Comparison of ENCODE assay signal across 21 cellular contexts in the genomic region with DNA sequence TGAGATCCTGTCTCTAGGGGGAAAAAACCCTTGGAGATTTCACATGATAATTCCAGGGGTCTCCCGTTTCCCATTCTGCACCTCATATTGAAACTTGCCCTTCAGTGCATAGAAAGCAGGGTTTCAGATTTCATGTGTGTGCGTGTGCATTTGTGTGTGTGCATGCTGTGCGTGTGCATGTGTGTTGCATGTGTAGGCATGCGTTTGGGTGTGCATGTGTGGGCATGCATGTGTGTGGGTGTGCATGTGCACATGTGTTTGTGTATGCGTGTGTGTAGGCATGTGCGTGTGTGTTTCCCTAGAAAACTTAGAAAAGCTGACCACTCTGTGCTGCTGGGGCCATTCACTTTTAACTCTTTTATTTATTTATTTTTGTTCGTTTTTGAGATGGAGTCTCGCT. TPM values are rescaled to one million over a fixed set of nuclear protein-coding genes. Genes with fewer than 3 reads are reported as not detected.
A peak's percentile ranks its signal among the peaks of the same experiment; 100 is the strongest.
DNase-seq lines count a peak whose midpoint lies in the region; ATAC-seq, FAIRE-seq and TF ChIP-seq lines count a peak whose summit lies in the region.
"Had no signal": no experiment of that assay in that cellular context is flagged by ENCODE, and none has a peak within 500 bp of the region (broad histone marks: within the 10 kb centered on the region; RNA-seq: fewer than 3 reads in every experiment).

No MANE protein-coding gene starts in this region.

- no peaks in the 10 kb centered on the region for H3K79me2 ChIP-seq in endothelial cell of umbilical vein (ENCODE audit: control insufficient read depth, insufficient read depth, low read length)

- H3K9ac ChIP-seq in endothelial cell of umbilical vein (replicated peaks; ENCODE audit: extremely low read depth, insufficient read depth, low read length), result no peak overlapping the region

- no peaks in the 10 kb centered on the region for H4K20me1 ChIP-seq in endothelial cell of umbilical vein (replicated peaks; ENCODE audit: control insufficient read depth, extremely low read depth, insufficient read depth, low read length)

- ATAC-seq in activated T-cell treated with anti-CD3 and anti-CD28 coated beads, Interleukin-2, amount 50 U/mL, for 72 hours (replicated peaks in 1 of 2), result no peak
- ATAC-seq in GM21737 (IDR thresholded peaks at IDR 0.05; ENCODE audit: unreplicated experiment), result no peak

- TF ChIP-seq CTCF in HEK293 (tag by site-specific recombination; IDR thresholded peaks at IDR 0.05) (no peak), endothelial cell of umbilical vein (IDR thresholded peaks at IDR 0.05; ENCODE audit: extremely low read depth in 1 of 2, insufficient read depth in 1 of 2, low read depth in 1 of 2, low read length in 2 of 2) (no peak), prostate gland (IDR thresholded peaks at IDR 0.05) (no peak)

- H3K4me2 ChIP-seq in endothelial cell of umbilical vein (ENCODE audit: insufficient read depth, low read length), result no peak overlapping the region

- H3K36me3 ChIP-seq in HEK293 (ENCODE audit: control insufficient read depth in 2 of 2, insufficient read depth in 1 of 2, low read length in 2 of 2) (no peaks in the 10 kb centered on the region), endothelial cell of umbilical vein (ENCODE audit: control insufficient read depth in 2 of 2, extremely low read depth in 1 of 2, insufficient read depth in 2 of 2, low read length in 2 of 2) (no peaks in the 10 kb centered on the region), prostate gland (no peaks in the 10 kb centered on the region)

- H3K27me3 ChIP-seq in endothelial cell of umbilical vein (ENCODE audit: control insufficient read depth in 2 of 2, insufficient read depth in 2 of 2, low read length in 2 of 2) (no peaks in the 10 kb centered on the region), prostate gland (replicated peaks; ENCODE audit: insufficient read depth) (no peaks in the 10 kb centered on the region)
- H3K27me3 ChIP-seq: MG63 had no signal

- no peak for FAIRE-seq in endothelial cell of umbilical vein (lab: Jason Lieb, UNC)
- FAIRE-seq: RCC 7860 had no signal

- no TSS peak for BruUV-seq in endothelial cell of umbilical vein (replicated peaks; lab: Mats Ljungman, UMichigan)

- peaks cover 37% of the 10 kb centered on the region for H3K4me1 Mint-ChIP-seq in activated T-cell treated with anti-CD3 and anti-CD28 coated beads, Interleukin-2, amount 50 U/mL, for 72 hours (ENCODE audit: low read depth)
- peaks cover 51% of the 10 kb centered on the region for H3K4me1 Mint-ChIP-seq in stimulated activated naive CD8-positive, alpha-beta T cell treated with anti-CD3 and anti-CD28 coated beads, Interleukin-15, Interleukin-2, amounts not matched to agents 100 ng/mL and 50 ng/mL, for 24 hours (ENCODE audit: low read depth)

- WGBS in prostate gland, result 86% methylated on average over 8 of the region's 8 CpGs

- no peak overlapping the region for H3K27ac ChIP-seq in HEK293 (ENCODE audit: extremely low read depth, low read depth, low read length)
- no peak overlapping the region for H3K27ac ChIP-seq in endothelial cell of umbilical vein (ENCODE audit: insufficient read depth, low read depth, low read length)
- H3K27ac ChIP-seq in prostate gland, result no peak overlapping the region

- no peak for TF ChIP-seq POLR2A in endothelial cell of umbilical vein (IDR thresholded peaks at IDR 0.05; ENCODE audit: low read depth, low read length)
- TF ChIP-seq POLR2A in prostate gland (IDR thresholded peaks at IDR 0.05), result no peak

- H3K4me3 ChIP-seq in HEK293 (ENCODE audit: low read depth, low read length), result no peak overlapping the region
- H3K4me3 ChIP-seq in endothelial cell of umbilical vein (replicated peaks in 1 of 3; ENCODE audit: insufficient read depth in 1 of 3, low read depth in 1 of 3, low read length in 3 of 3), result no peak overlapping the region
- no peak overlapping the region for H3K4me3 ChIP-seq in prostate gland
- H3K4me3 ChIP-seq: MG63 had no signal

- intact Hi-C loops in endothelial cell of umbilical vein (cut with micrococcal nuclease), result no loop called here
- intact Hi-C loops in prostate gland (cut with DNase I), result no loop called here

- dilution Hi-C loops in endothelial cell of umbilical vein (cut with MboI; ENCODE audit: extremely low pct_ligation_motif_present, low sequenced_read_pairs), result no loop called here

- no peaks in the 10 kb centered on the region for H3K9me3 Mint-ChIP-seq in activated T-cell treated with anti-CD3 and anti-CD28 coated beads, Interleukin-2, amount 50 U/mL, for 72 hours
- no peaks in the 10 kb centered on the region for H3K9me3 Mint-ChIP-seq in stimulated activated naive CD8-positive, alpha-beta T cell treated with anti-CD3 and anti-CD28 coated beads, Interleukin-15, Interleukin-2, amounts not matched to agents 100 ng/mL and 50 ng/mL, for 24 hours

- no peaks in the 10 kb centered on the region for H3K9me1 ChIP-seq in endothelial cell of umbilical vein (replicated peaks; ENCODE audit: control insufficient read depth, extremely low read depth, insufficient read depth, low read length)

- peaks cover 36 to 65% of the 10 kb centered on the region in 2 donors for H3K36me3 Mint-ChIP-seq in activated T-cell treated with anti-CD3 and anti-CD28 coated beads, Interleukin-2, amount 50 U/mL, for 72 hours (ENCODE audit: insufficient read depth in 2 of 2)
- H3K36me3 Mint-ChIP-seq in stimulated activated naive CD8-positive, alpha-beta T cell treated with anti-CD3 and anti-CD28 coated beads, Interleukin-15, Interleukin-2, amounts not matched to agents 100 ng/mL and 50 ng/mL, for 24 hours (ENCODE audit: low read depth), result peaks cover 95% of the 10 kb centered on the region

- no peaks in the 10 kb centered on the region for H3K27me3 Mint-ChIP-seq in activated T-cell treated with anti-CD3 and anti-CD28 coated beads, Interleukin-2, amount 50 U/mL, for 72 hours (ENCODE audit: low read depth)
- H3K27me3 Mint-ChIP-seq in stimulated activated naive CD8-positive, alpha-beta T cell treated with anti-CD3 and anti-CD28 coated beads, Interleukin-15, Interleukin-2, amounts not matched to agents 100 ng/mL and 50 ng/mL, for 24 hours, result no peaks in the 10 kb centered on the region

- H2AFZ ChIP-seq in endothelial cell of umbilical vein (ENCODE audit: low read depth, low read length), result no peak overlapping the region

- DNase-seq in activated T-cell treated with anti-CD3 and anti-CD28 coated beads, Interleukin-2, amount 50 U/mL, for 1 hour, result peak; percentile 16
- DNase-seq in activated T-cell treated with anti-CD3 and anti-CD28 coated beads, Interleukin-2, amount 50 U/mL, for 72 hours, result no peak
- no peak for DNase-seq in endothelial cell of umbilical vein (ENCODE audit: low read depth, low spot score)
- no peak for DNase-seq in NCI-H748 treated with DMSO at 0.1 percent for 48 hours (lab: John Stamatoyannopoulos, UW)
- DNase-seq in prostate gland (ENCODE audit: low spot score), result no peak
- DNase-seq: DMS79 treated with DMSO at 0.1 percent for 48 hours, IMR-90, Karpas-422, MG63, NCI-H1092, NCI-H146, NCI-H2107, NCI-H345, NCI-H526 treated with DMSO at 0.1 percent for 48 hours, SHP77 had no signal

- POLR2A ChIA-PET in HEK293 (lab: Yijun Ruan, JAX) (no interaction called here), endothelial cell of umbilical vein (lab: Charles Lee) (no interaction called here)

- H3K9me3 ChIP-seq in HEK293 (ENCODE audit: control insufficient read depth, insufficient read depth, low read depth, low read length) (no peaks in the 10 kb centered on the region), endothelial cell of umbilical vein (replicated peaks; ENCODE audit: control insufficient read depth, insufficient read depth, low read length) (no peaks in the 10 kb centered on the region), prostate gland (no peaks in the 10 kb centered on the region)

- CTCF ChIA-PET in HEK293 (lab: Yijun Ruan, JAX) (no interaction called here), endothelial cell of umbilical vein (lab: Charles Lee) (no interaction called here)

- no peaks in the 10 kb centered on the region for H3K4me1 ChIP-seq in HEK293 (ENCODE audit: control insufficient read depth, insufficient read depth, low read length)
- no peaks in the 10 kb centered on the region for H3K4me1 ChIP-seq in endothelial cell of umbilical vein (ENCODE audit: control insufficient read depth, extremely low read depth, insufficient read depth, low read length)
- no peaks in the 10 kb centered on the region for H3K4me1 ChIP-seq in prostate gland (replicated peaks)

- no peak overlapping the region for H3K4me3 Mint-ChIP-seq in activated T-cell treated with anti-CD3 and anti-CD28 coated beads, Interleukin-2, amount 50 U/mL, for 72 hours
- H3K4me3 Mint-ChIP-seq in stimulated activated naive CD8-positive, alpha-beta T cell treated with anti-CD3 and anti-CD28 coated beads, Interleukin-15, Interleukin-2, amounts not matched to agents 100 ng/mL and 50 ng/mL, for 24 hours, result no peak overlapping the region

- no peak overlapping the region for H3K27ac Mint-ChIP-seq in activated T-cell treated with anti-CD3 and anti-CD28 coated beads, Interleukin-2, amount 50 U/mL, for 72 hours
- H3K27ac Mint-ChIP-seq in stimulated activated naive CD8-positive, alpha-beta T cell treated with anti-CD3 and anti-CD28 coated beads, Interleukin-15, Interleukin-2, amounts not matched to agents 100 ng/mL and 50 ng/mL, for 24 hours, result peak overlapping the region; percentile 58

TF ChIP-seq in HEK293, 187 proteins besides CTCF, POLR2A, EP300 and RAD21:
- 0 out of 2 replicates have a peak, but pooled peaks have one; percentile 8 for TF ChIP-seq EGR2 (tag by site-specific recombination; IDR thresholded peaks at IDR 0.05; ENCODE audit: low read depth)
- no peak for TF ChIP-seq ZNF223 (tag by site-specific recombination; IDR thresholded peaks at IDR 0.05)
TF ChIP-seq in HEK293: peak in this region for 1.

TF ChIP-seq in endothelial cell of umbilical vein, 7 proteins besides CTCF, POLR2A, EP300 and RAD21 (continues in another document):
- TF ChIP-seq EZH2 (IDR thresholded peaks at IDR 0.05; ENCODE audit: borderline replicate concordance, low read depth, low read length, severe bottlenecking), result no peak
- TF ChIP-seq JUN (IDR thresholded peaks at IDR 0.05; ENCODE audit: borderline replicate concordance, insufficient read depth, insufficient read length, low read depth), result no peak
- TF ChIP-seq POLR2AphosphoS5 (IDR thresholded peaks at IDR 0.05; ENCODE audit: insufficient read depth, low read depth, low read length), result no peak

RNA-seq across cellular contexts. Expression of a gene that starts 40.0 kb away (rescaled TPM):
- total RNA-seq in activated T-cell treated with anti-CD3 and anti-CD28 coated beads, Interleukin-2, amount 50 U/mL, for 72 hours, result 100 to 1,000 TPM; 155 to 166 TPM
- total RNA-seq in endothelial cell of umbilical vein (not detected in 2 replicates), prostate gland (under 1 TPM; 0.32 to 0.57 TPM)
- polyA plus RNA-seq in endothelial cell of umbilical vein, result 0.03 TPM in 2 replicates
- polyA plus RNA-seq in endothelial cell of umbilical vein (2011; cell fraction: cytosol; rRNA removed), result 0.03 and 0.06 TPM in 2 replicates
- not detected in 2 replicates for polyA plus RNA-seq in endothelial cell of umbilical vein (2011; cell fraction: nucleus; rRNA removed)
- polyA plus RNA-seq in endothelial cell of umbilical vein (2012), result not detected in 2 replicates
- 1.3 TPM in 1 of 2 replicates, not detected in the other for polyA minus RNA-seq in endothelial cell of umbilical vein
- not detected for polyA minus RNA-seq in endothelial cell of umbilical vein (2011; cell fraction: cytosol; rRNA and poly(A)+ RNA removed)
- not detected in 2 replicates for polyA minus RNA-seq in endothelial cell of umbilical vein (2011; cell fraction: nucleus; rRNA and poly(A)+ RNA removed)
- total RNA-seq: G401, HT-29 had no signal

Comparison
In these comparisons a context has a peak if more than half of its experiments do, and no peak if none do; other contexts are left out.
1. RNA of a gene that starts 40.0 kb away (total RNA-seq): 155 to 166 TPM in activated T-cell treated with anti-CD3 and anti-CD28 coated beads, Interleukin-2, amount 50 U/mL, for 72 hours; 0.32 to 0.57 TPM in prostate gland and not detected in endothelial cell of umbilical vein; every median in the first group is over 10 times any median in the second.